In the genomic region with DNA sequence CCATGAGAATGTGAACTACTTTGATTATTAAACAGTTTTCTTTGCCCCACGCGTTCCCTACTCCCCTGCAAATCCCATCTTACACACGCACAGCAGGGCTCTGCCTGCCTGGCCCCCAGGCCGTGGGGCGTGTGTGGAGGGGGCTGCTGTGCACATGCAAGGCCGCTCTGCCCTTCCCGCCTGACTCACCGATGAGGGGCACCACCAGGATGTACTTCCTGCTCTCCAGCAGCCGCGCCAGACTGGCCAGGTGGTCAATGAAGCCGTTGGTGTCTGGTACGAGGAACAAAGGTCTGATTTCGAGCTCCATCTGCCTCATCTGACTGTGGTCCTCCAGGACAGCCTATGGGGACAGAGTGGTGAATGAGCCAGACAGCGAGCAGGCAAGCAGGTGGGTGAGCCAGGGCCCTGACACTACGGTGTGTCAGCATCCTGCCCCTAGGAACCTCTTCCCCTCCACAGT, we compare ENCODE assay signal across 8 cellular contexts. TPM values are rescaled to one million over a fixed set of nuclear protein-coding genes. Genes with fewer than 3 reads are reported as not detected.
DNase-seq lines count a peak whose midpoint lies in the region; ATAC-seq and TF ChIP-seq lines count a peak whose summit lies in the region.

No MANE protein-coding gene starts in this region.

- H3K36me3 ChIP-seq in WERI-Rb-1 (peaks cover 43% of the 10 kb centered on the region), gastroesophageal sphincter (peaks cover 0 to 82% of the 10 kb centered on the region in 2 donors), stomach (peaks cover 6 to 74% (median 68%) of the 10 kb centered on the region in 4 donors)

- H3K4me1 ChIP-seq in gastroesophageal sphincter (peaks cover under 1 to 87% (median 60%) of the 10 kb centered on the region in 3 donors), stomach (peaks cover 9 to 69% (median 57%) of the 10 kb centered on the region in 4 donors)

- no peaks in the 10 kb centered on the region for H3K9me3 Mint-ChIP-seq in T-helper 2 cell treated with Interferon-gamma antibody and Interleukin-4, amounts not matched to agents 5 μg/mL and 100 μg/mL, for 36 hours

- H3K4me3 ChIP-seq in WERI-Rb-1 (ENCODE audit: low read depth, low read length) (no peak overlapping the region), gastroesophageal sphincter (no peak overlapping the region), stomach (no peak overlapping the region)

- WGBS in gastroesophageal sphincter (ENCODE audit: low coverage in 1 of 2), 2 donors = 83% methylated on average over 2 of the region's 15 CpGs; no CpG with 5 or more reads in 1 of the 2 donors
- 57 to 82% (median 66%) methylated on average over 15 of the region's 15 CpGs for WGBS in stomach, 5 donors

- intact Hi-C loops in stomach (cut with DNase I; ENCODE audit: low total_unique reads) = no loop called here

- H3K4me1 Mint-ChIP-seq in T-helper 2 cell treated with Interferon-gamma antibody and Interleukin-4, amounts not matched to agents 5 μg/mL and 100 μg/mL, for 36 hours (ENCODE audit: low read depth) = peaks cover 77% of the 10 kb centered on the region

- H3K27ac Mint-ChIP-seq in T-helper 2 cell treated with Interferon-gamma antibody and Interleukin-4, amounts not matched to agents 5 μg/mL and 100 μg/mL, for 36 hours = peak overlapping the region; percentile 97

- TF ChIP-seq CTCF in WERI-Rb-1 (IDR thresholded peaks at IDR 0.05; ENCODE audit: low read depth, low read length) = no peak
- no peak for TF ChIP-seq CTCF in gastroesophageal sphincter (IDR thresholded peaks at IDR 0.05)
- TF ChIP-seq CTCF in stomach (IDR thresholded peaks at IDR 0.05) = no peak

- DNase-seq in T-helper 2 cell treated with Interferon-gamma antibody and Interleukin-4, amounts not matched to agents 5 μg/mL and 100 μg/mL, for 36 hours (ENCODE audit: low spot score) = peak; percentile 44
- DNase-seq in T-helper 2 cell (no peak), WERI-Rb-1 (peak; percentile 90), stomach (no peak)

- no peak for ATAC-seq in gastroesophageal sphincter
- no peak for ATAC-seq in GM21717 (IDR thresholded peaks at IDR 0.05; ENCODE audit: unreplicated experiment)
- ATAC-seq in HG03432 (IDR thresholded peaks at IDR 0.05; ENCODE audit: unreplicated experiment) = no peak
- no peak for ATAC-seq in GM19328 (IDR thresholded peaks at IDR 0.05; ENCODE audit: unreplicated experiment)

- TF ChIP-seq EP300 in gastroesophageal sphincter (IDR thresholded peaks at IDR 0.05) (no peak), stomach (IDR thresholded peaks at IDR 0.05) (no peak)

- H3K9me3 ChIP-seq in WERI-Rb-1 (ENCODE audit: severe bottlenecking) = no peaks in the 10 kb centered on the region
- H3K9me3 ChIP-seq in gastroesophageal sphincter = no peaks in the 10 kb centered on the region
- no peaks in the 10 kb centered on the region for H3K9me3 ChIP-seq in stomach

- peak overlapping the region; percentile 94 for H3K27ac ChIP-seq in WERI-Rb-1
- H3K27ac ChIP-seq in gastroesophageal sphincter = peak overlapping the region in 3 of 4 donors; percentile 86 to 95 (median 92)
- H3K27ac ChIP-seq in stomach = peak overlapping the region; percentile 59 to 94 (median 90)

- peaks cover 48% of the 10 kb centered on the region for H3K36me3 Mint-ChIP-seq in T-helper 2 cell treated with Interferon-gamma antibody and Interleukin-4, amounts not matched to agents 5 μg/mL and 100 μg/mL, for 36 hours (ENCODE audit: low read depth)

- no peaks in the 10 kb centered on the region for H3K27me3 ChIP-seq in WERI-Rb-1 (ENCODE audit: insufficient read depth, low read depth, severe bottlenecking)
- peaks cover 3% of the 10 kb centered on the region for H3K27me3 ChIP-seq in gastroesophageal sphincter
- H3K27me3 ChIP-seq in stomach = no peaks in the 10 kb centered on the region

- TF ChIP-seq POLR2A in gastroesophageal sphincter (IDR thresholded peaks at IDR 0.05) (no peak), stomach (IDR thresholded peaks at IDR 0.05) (no peak)

- H3K4me3 Mint-ChIP-seq in T-helper 2 cell treated with Interferon-gamma antibody and Interleukin-4, amounts not matched to agents 5 μg/mL and 100 μg/mL, for 36 hours = peak overlapping the region; percentile 67

- no peaks in the 10 kb centered on the region for H3K27me3 Mint-ChIP-seq in T-helper 2 cell treated with Interferon-gamma antibody and Interleukin-4, amounts not matched to agents 5 μg/mL and 100 μg/mL, for 36 hours (ENCODE audit: low read depth)

RNA-seq across cellular contexts. Expression of gene HIC1, which starts 13.7 kb away (rescaled TPM):
- total RNA-seq in gastroesophageal sphincter (10 to 100 TPM; 32.8 to 56.2 (median 41.6) TPM), stomach (100 to 1,000 TPM in 1 of 5 donors, 10 to 100 TPM in 1, 1 to 10 TPM in 3; 7.6 to 107 (median 9.4) TPM)
- 10 to 100 TPM in 1 of 3 donors, 1 to 10 TPM in 2; 1.5 to 11.2 (median 6.2) TPM for polyA plus RNA-seq in stomach

RNA-seq across cellular contexts. Expression of gene OVCA2, which starts 26.8 kb away (rescaled TPM):
- 10 to 100 TPM; 19.6 to 40.3 (median 36.5) TPM for total RNA-seq in gastroesophageal sphincter
- total RNA-seq in stomach = 10 to 100 TPM in 3 of 5 donors, 1 to 10 TPM in 1, not detected in 1; 3.1 to 31.9 (median 17.3) TPM
- 10 to 100 TPM; 60.3 to 83.4 (median 66.7) TPM for polyA plus RNA-seq in stomach

RNA-seq across cellular contexts. Expression of gene DPH1, which starts 38.7 kb away (rescaled TPM):
- total RNA-seq in gastroesophageal sphincter (10 to 100 TPM; 29.9 to 35.6 (median 34.0) TPM), stomach (100 to 1,000 TPM in 2 of 5 donors, 10 to 100 TPM in 3; 26.1 to 188 (median 95.0) TPM)
- polyA plus RNA-seq in stomach = 10 to 100 TPM; 11.6 to 27.9 (median 17.7) TPM

RNA-seq across cellular contexts. Expression of gene RTN4RL1, which starts 43.5 kb away (rescaled TPM):
- total RNA-seq in gastroesophageal sphincter (under 1 TPM in 3 of 4 donors, not detected in 1; 0.58 to 0.81 (median 0.72) TPM), stomach (under 1 TPM in 2 of 5 donors, not detected in 3; 0.58 to 0.92 TPM)
- polyA plus RNA-seq in stomach = under 1 TPM in 2 of 3 donors, not detected in 1; 0.50 to 0.85 TPM

Comparison
In these comparisons a context has a peak if more than half of its experiments do, and no peak if none do; other contexts are left out.
1. DNase-seq: peak in T-helper 2 cell treated with Interferon-gamma antibody and Interleukin-4, amounts not matched to agents 5 μg/mL and 100 μg/mL, for 36 hours (single experiment) and WERI-Rb-1 (single experiment); none in T-helper 2 cell (0 of 5) and stomach (single experiment).
2. Peak in every context shown above with its lines, with median percentiles within 50 percentile points of each other: H3K27ac ChIP-seq.